Comparison of ENCODE assay signal across 20 cellular contexts in the genomic region with DNA sequence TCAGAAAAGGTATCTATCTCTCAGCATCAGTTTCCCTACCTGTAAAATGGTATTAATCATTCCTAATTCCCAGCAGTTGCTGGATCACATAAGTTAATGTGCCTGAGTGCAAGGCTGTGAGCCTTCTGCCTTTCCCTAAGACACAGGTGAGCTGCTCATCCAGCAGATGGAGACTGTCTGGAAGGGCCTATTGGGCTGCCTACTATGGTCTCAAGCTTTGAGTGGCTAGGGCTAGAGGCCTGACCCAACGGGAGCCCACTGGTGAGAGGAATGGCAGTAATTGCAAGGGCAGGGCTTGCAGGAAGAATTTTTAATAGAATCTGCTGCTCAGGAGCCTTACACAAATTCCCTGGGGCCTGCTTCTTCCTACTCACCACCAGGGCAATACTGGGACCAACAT. TPM values are rescaled to one million over a fixed set of nuclear protein-coding genes. Genes with fewer than 3 reads are reported as not detected.
DNase-seq lines count a peak whose midpoint lies in the region; ATAC-seq and TF ChIP-seq lines count a peak whose summit lies in the region.
"Had no signal": no experiment of that assay in that cellular context is flagged by ENCODE, and none has a peak within 500 bp of the region (broad histone marks: within the 10 kb centered on the region; RNA-seq: fewer than 3 reads in every experiment).

No MANE protein-coding gene starts in this region.

- no peak overlapping the region for H3K9ac ChIP-seq in trophoblast cell (ENCODE audit: low read length)
- H3K9ac ChIP-seq: KMS-11 had no signal

- no peak overlapping the region for H2BK5ac ChIP-seq in trophoblast cell (ENCODE audit: low read depth, low read length, poor library complexity)

- no peaks in the 10 kb centered on the region for H3K9me2 ChIP-seq in GM23338 (ENCODE audit: insufficient read depth)

- no peak overlapping the region for H4K91ac ChIP-seq in trophoblast cell (ENCODE audit: low read depth, low read length)

- H3F3A ChIP-seq in GM23338 (replicated peaks; ENCODE audit: low read depth), result no peaks in the 10 kb centered on the region

- H3K4me1 ChIP-seq in GM23338 (ENCODE audit: insufficient read depth) (peaks cover 18% of the 10 kb centered on the region), trophoblast cell (ENCODE audit: control insufficient read depth in 1 of 2, insufficient read depth in 2 of 2, low read length in 2 of 2) (peaks cover 6 to 9% of the 10 kb centered on the region in 2 experiments), breast epithelium (no peaks in the 10 kb centered on the region)

- H3K36me3 Mint-ChIP-seq in GM23338 (ENCODE audit: low read depth), result no peaks in the 10 kb centered on the region
- H3K36me3 Mint-ChIP-seq: CD4-positive, alpha-beta memory T cell had no signal

- no peaks in the 10 kb centered on the region for H3K36me3 ChIP-seq in GM23338 (ENCODE audit: insufficient read depth)
- H3K36me3 ChIP-seq in trophoblast cell (ENCODE audit: control insufficient read depth in 1 of 2, insufficient read depth in 2 of 2, low read length in 2 of 2), result no peaks in the 10 kb centered on the region
- H3K36me3 ChIP-seq in breast epithelium, result no peaks in the 10 kb centered on the region

- H4K20me1 ChIP-seq in GM23338 (replicated peaks; ENCODE audit: insufficient read depth), result no peaks in the 10 kb centered on the region

- H2AFZ ChIP-seq in GM23338 (no peak overlapping the region), trophoblast cell (ENCODE audit: insufficient read depth, low read length, poor library complexity) (no peak overlapping the region)

- no peak overlapping the region for H3K27ac ChIP-seq in GM23338 (ENCODE audit: low read depth)
- no peak overlapping the region for H3K27ac ChIP-seq in trophoblast cell (ENCODE audit: low read depth, low read length)
- no peak overlapping the region for H3K27ac ChIP-seq in breast epithelium
- H3K27ac ChIP-seq: KMS-11, RWPE1, SK-N-MC had no signal

- H3K79me2 ChIP-seq in GM23338 (replicated peaks; ENCODE audit: insufficient read depth), result peaks cover 1% of the 10 kb centered on the region; the same call in 1 of the 2 replicates
- H3K79me2 ChIP-seq in trophoblast cell (ENCODE audit: control insufficient read depth, insufficient read depth, low read length, poor library complexity), result peaks cover 7% of the 10 kb centered on the region

- TF ChIP-seq POLR2A in breast epithelium (IDR thresholded peaks at IDR 0.05), result no peak

- H3K9me3 ChIP-seq in trophoblast cell (ENCODE audit: insufficient read depth, low read depth, low read length), result no peaks in the 10 kb centered on the region
- no peaks in the 10 kb centered on the region for H3K9me3 ChIP-seq in breast epithelium
- H3K9me3 ChIP-seq: Caco-2 had no signal

- H2AK5ac ChIP-seq in trophoblast cell (ENCODE audit: low read length), result no peak overlapping the region

- no peak overlapping the region for H2BK120ac ChIP-seq in trophoblast cell (ENCODE audit: insufficient read depth, low read length, poor library complexity)

- no peak overlapping the region for H2BK12ac ChIP-seq in trophoblast cell (ENCODE audit: low read length)

- peaks cover 16% of the 10 kb centered on the region for H3K4me1 Mint-ChIP-seq in GM23338

- DNase-seq in GM23338 (ENCODE audit: low spot score) (peak; percentile 35), HT-29 (ENCODE audit: low spot score) (peak; percentile 1), choroid plexus epithelial cell (ENCODE audit: low read depth) (no peak), trophoblast cell (no peak), breast epithelium (ENCODE audit: low spot score in 2 of 2) (no peak), DMS79 treated with DMSO at 0.1 percent for 48 hours (lab: John Stamatoyannopoulos, UW) (no peak), NOMO-1 (lab: John Stamatoyannopoulos, UW; ENCODE audit: unreplicated experiment in 2 of 2) (no peak)
- DNase-seq: Caco-2; CD4-positive, alpha-beta memory T cell; HCEC 1CT; NCI-H1105 treated with DMSO at 0.1 percent for 48 hours; NCI-H1694; NCI-H2081 treated with DMSO at 0.1 percent for 48 hours; NCI-H446 treated with DMSO at 0.1 percent for 48 hours; NCI-H526 treated with DMSO at 0.1 percent for 48 hours; SHP77 treated with DMSO at 0.1 percent for 48 hours had no signal

- intact Hi-C loops in breast epithelium (cut with DNase I; ENCODE audit: low total_unique reads), result no loop called here

- no peaks in the 10 kb centered on the region for H3K27me3 Mint-ChIP-seq in GM23338 (ENCODE audit: insufficient read depth, low read depth, poor library complexity)
- H3K27me3 Mint-ChIP-seq: CD4-positive, alpha-beta memory T cell had no signal

- no peaks in the 10 kb centered on the region for H3K27me3 ChIP-seq in GM23338 (ENCODE audit: insufficient read depth)
- no peaks in the 10 kb centered on the region for H3K27me3 ChIP-seq in trophoblast cell (ENCODE audit: insufficient read depth, low read length)
- H3K27me3 ChIP-seq in breast epithelium, result no peaks in the 10 kb centered on the region

- no peak overlapping the region for H3K4me3 Mint-ChIP-seq in GM23338
- H3K4me3 Mint-ChIP-seq: CD4-positive, alpha-beta memory T cell had no signal

- ATAC-seq in GM23338, result peak; percentile 21

- TF ChIP-seq CTCF in GM23338 (conservative IDR thresholded peaks at IDR 0.05; ENCODE audit: low read depth in 2 of 2) (peak; percentile 18 to 45; a peak in 3 of 4 replicates), choroid plexus epithelial cell (conservative IDR thresholded peaks at IDR 0.05; ENCODE audit: low read depth, low read length) (peak; percentile 6), breast epithelium (IDR thresholded peaks at IDR 0.05) (no peak)

- H3K27ac Mint-ChIP-seq in GM23338, result no peak overlapping the region
- H3K27ac Mint-ChIP-seq: CD4-positive, alpha-beta memory T cell had no signal

- H3K79me1 ChIP-seq in trophoblast cell (ENCODE audit: low read length), result peaks cover 9% of the 10 kb centered on the region

- no CpG with 5 or more reads among the region's 1 CpG for WGBS in trophoblast cell (ENCODE audit: extremely low coverage, insufficient coverage, insufficient read length)

- H4K8ac ChIP-seq in trophoblast cell (ENCODE audit: low read depth, low read length), result no peak overlapping the region

- no peak overlapping the region for H3K4ac ChIP-seq in trophoblast cell (ENCODE audit: low read depth, low read length)

- no peak overlapping the region for H4K12ac ChIP-seq in trophoblast cell (ENCODE audit: low read depth, low read length)

- no peak overlapping the region for H3K18ac ChIP-seq in trophoblast cell (ENCODE audit: low read length)

- H3K4me3 ChIP-seq in GM23338 (no peak overlapping the region), choroid plexus epithelial cell (ENCODE audit: low read depth, low read length) (no peak overlapping the region), trophoblast cell (ENCODE audit: low read depth, low read length) (peak overlapping the region; percentile 20), breast epithelium (no peak overlapping the region)
- H3K4me3 ChIP-seq: SK-N-MC had no signal

- H3K9me3 Mint-ChIP-seq in GM23338, result no peaks in the 10 kb centered on the region
- H3K9me3 Mint-ChIP-seq: CD4-positive, alpha-beta memory T cell had no signal

- no peak overlapping the region for H3K23ac ChIP-seq in trophoblast cell (ENCODE audit: low read length)

- H3K14ac ChIP-seq in trophoblast cell (ENCODE audit: low read length), result no peak overlapping the region

- no peak overlapping the region for H3K4me2 ChIP-seq in GM23338
- H3K4me2 ChIP-seq in trophoblast cell (ENCODE audit: low read length), result no peak overlapping the region
- H3K4me2 ChIP-seq: KMS-11 had no signal

TF ChIP-seq in GM23338, 12 proteins besides CTCF, POLR2A, EP300 and RAD21 (continues in another document):
- no peak for TF ChIP-seq POLR2AphosphoS5 (IDR thresholded peaks at IDR 0.05; ENCODE audit: low read depth)
- no peak for TF ChIP-seq ZNF331 (CRISPR knock-in tag; IDR thresholded peaks at IDR 0.05; ENCODE audit: low read depth)
- TF ChIP-seq EZH2 (IDR thresholded peaks at IDR 0.05; ENCODE audit: low read depth, unreplicated experiment), result no peak
- no peak for TF ChIP-seq STAT1 (IDR thresholded peaks at IDR 0.05; ENCODE audit: unreplicated experiment)
- TF ChIP-seq CREB1 (CRISPR knock-in tag; IDR thresholded peaks at IDR 0.05; ENCODE audit: low read depth), result no peak
- TF ChIP-seq ZNF114 (CRISPR knock-in tag; IDR thresholded peaks at IDR 0.05), result no peak
- TF ChIP-seq NANOG (IDR thresholded peaks at IDR 0.05; ENCODE audit: borderline replicate concordance), result no peak

RNA-seq across cellular contexts. Expression of a gene that starts 4.3 kb away (rescaled TPM):
- 4.2 and 6.9 TPM in 2 replicates for total RNA-seq in GM23338 (2014; rRNA removed; shearing (Covaris generic))
- polyA plus RNA-seq in GM23338 (2016; fragmentation: Nextera tagmentation; extraction: Ambion mirVana), result 5.6 and 7.3 TPM in 2 replicates
- total RNA-seq in HT-29 (2014; rRNA removed; shearing (Covaris generic)), result not detected in 2 replicates
- polyA plus RNA-seq in trophoblast cell (2013), result 2.2 and 2.4 TPM in 2 replicates
- total RNA-seq in breast epithelium, result 1 to 10 TPM in 1 of 3 donors, under 1 TPM in 2; 0.32 to 1.0 (median 0.66) TPM

RNA-seq across cellular contexts. Expression of a gene that starts 33.4 kb away (rescaled TPM):
- not detected in 2 replicates for total RNA-seq in GM23338 (2014; rRNA removed; shearing (Covaris generic))
- polyA plus RNA-seq in GM23338 (2016; fragmentation: Nextera tagmentation; extraction: Ambion mirVana), result not detected in 2 replicates
- not detected in 2 replicates for total RNA-seq in HT-29 (2014; rRNA removed; shearing (Covaris generic))
- polyA plus RNA-seq in trophoblast cell (2013), result 0.17 TPM in 1 of 2 replicates, not detected in the other
- not detected for total RNA-seq in breast epithelium
- total RNA-seq: Caco-2; CD4-positive, alpha-beta memory T cell had no signal
- polyA plus RNA-seq: BJ; CD4-positive, alpha-beta memory T cell had no signal

Comparison
In these comparisons a context has a peak if more than half of its experiments do, and no peak if none do; other contexts are left out.
1. DNase-seq: peak in GM23338 (single experiment) and HT-29 (single experiment); none in choroid plexus epithelial cell (single experiment), trophoblast cell (0 of 2), breast epithelium (0 of 2), DMS79 treated with DMSO at 0.1 percent for 48 hours (single experiment) and NOMO-1 (0 of 2).
2. CTCF ChIP-seq: peak in GM23338 (2 of 2) and choroid plexus epithelial cell (single experiment); none in breast epithelium (0 of 3).